ENCODE assay signal across 29 cellular contexts in genomic region chr4:63784822-63785221, GRCh38.
"Had no signal": no experiment of that assay in that cellular context is flagged by ENCODE, and none has a peak within 500 bp of the region (broad histone marks: within the 10 kb centered on the region; RNA-seq: fewer than 3 reads in every experiment).

No MANE protein-coding gene starts in this region.

- H3K9ac ChIP-seq: neural progenitor cell, parathyroid adenoma had no signal

- H3K27me3 ChIP-seq: neural progenitor cell, ovary, spleen, suprapubic skin, testis, tibial artery, transverse colon, upper lobe of right lung, uterus had no signal

- DNase-seq: naive thymus-derived CD8-positive, alpha-beta T cell; occipital lobe; ovary; posterior cingulate gyrus; psoas muscle; right cardiac atrium; spleen; stimulated activated CD4-positive, alpha-beta T cell treated with anti-CD3 and anti-CD28 coated beads, Interleukin-12 subunit alpha, Interleukin-12 subunit beta, amount 100 ng/mL, for 4 hours; stimulated activated CD4-positive, alpha-beta T cell treated with anti-CD3 and anti-CD28 coated beads, Interleukin-1b, Interleukin-23, amount 100 ng/mL, for 48 hours; stimulated activated CD4-positive, alpha-beta T cell treated with anti-CD3 and anti-CD28 coated beads, Interleukin-4, amount 100 ng/mL, for 1 hour; stimulated activated CD4-positive, alpha-beta T cell treated with anti-CD3 and anti-CD28 coated beads, Interleukin-4, amount 100 ng/mL, for 4 hours; stimulated activated CD8-positive, alpha-beta memory T cell treated with anti-CD3 and anti-CD28 coated beads, Interleukin-4, amount 100 ng/mL, for 48 hours; stimulated activated naive CD4-positive, alpha-beta T cell; stimulated activated naive CD8-positive, alpha-beta T cell treated with anti-CD3 and anti-CD28 coated beads, Interleukin-15, amount 100 ng/mL, for 72 hours; stimulated activated naive CD8-positive, alpha-beta T cell treated with anti-CD3 and anti-CD28 coated beads, Interleukin-15, Interleukin-2, amounts not matched to agents 100 U/mL and 50 U/mL, for 24 hours; substantia nigra; testis; tibial artery; transverse colon; upper lobe of right lung; uterus had no signal

- H3K36me3 ChIP-seq: neural progenitor cell, ovary, spleen, suprapubic skin, tibial artery, transverse colon, upper lobe of right lung, uterus had no signal

- H3K4me3 ChIP-seq: neural progenitor cell, ovary, psoas muscle, skin epidermis, smooth muscle cell, spleen, suprapubic skin, testis, tibial artery, transverse colon, upper lobe of right lung, uterus had no signal

- H3K4me1 ChIP-seq: neural progenitor cell, parathyroid adenoma, psoas muscle, spleen, suprapubic skin, testis, tibial artery, transverse colon, upper lobe of right lung, uterus had no signal

- H3K4me2 ChIP-seq: neural progenitor cell, smooth muscle cell had no signal

- ATAC-seq: naive thymus-derived CD8-positive, alpha-beta T cell; natural killer cell treated with Interleukin-12 subunit alpha and Interleukin-12 subunit beta and Interleukin-15 and Interleukin-18, amount 100 ng/mL, for 72 hours; psoas muscle; right cardiac atrium; sciatic nerve; stimulated activated memory B cell treated with anti-CD40 and anti-IgM and Interleukin-4, amounts not matched to agents 10 μg/mL and 1 μg/mL and 100 μg/mL, for 72 hours; stimulated activated naive CD8-positive, alpha-beta T cell treated with anti-CD3 and anti-CD28 coated beads, Interleukin-15, amount 100 ng/mL, for 72 hours; stimulated activated naive CD8-positive, alpha-beta T cell treated with anti-CD3 and anti-CD28 coated beads, Interleukin-15, Interleukin-2, amounts not matched to agents 100 U/mL and 50 U/mL, for 24 hours; upper lobe of right lung had no signal

- H2AFZ ChIP-seq: neural progenitor cell, parathyroid adenoma had no signal

- H3K9me3 ChIP-seq: ovary, psoas muscle, suprapubic skin, testis, tibial artery, transverse colon, upper lobe of right lung, uterus had no signal

- H3K27ac ChIP-seq: neural progenitor cell, ovary, parathyroid adenoma, psoas muscle, skin epidermis, spleen, suprapubic skin, testis, tibial artery, transverse colon, upper lobe of right lung, uterus had no signal

- H3K79me2 ChIP-seq: parathyroid adenoma had no signal
